17 cellular contexts compared by ENCODE assay signal in genomic region chr6:148769304-148769968, GRCh38.
"Had no signal": no experiment of that assay in that cellular context is flagged by ENCODE, and none has a peak within 500 bp of the region (broad histone marks: within the 10 kb centered on the region; RNA-seq: fewer than 3 reads in every experiment).

No MANE protein-coding gene starts in this region.

- H3K27ac ChIP-seq: body of pancreas, neutrophil, pancreas, sigmoid colon, thoracic aorta, upper lobe of left lung had no signal

- H3K9me3 Mint-ChIP-seq: activated B cell treated with CpG ODN at 0.5 μM for 24 hours; activated CD8-positive, alpha-beta T cell treated with anti-CD3 and anti-CD28 coated beads for 36 hours; activated naive CD4-positive, alpha-beta T cell treated with anti-CD3 and anti-CD28 coated beads for 36 hours; activated T-cell treated with anti-CD3 and anti-CD28 coated beads, Interleukin-2, amount 50 U/mL, for 24 hours; stimulated activated naive B cell treated with anti-CD40 and anti-IgM and Interleukin-4, amounts not matched to agents 10 μg/mL and 1 μg/mL and 100 μg/mL, for 72 hours; T-helper 2 cell treated with Interferon-gamma antibody and Interleukin-4, amounts not matched to agents 5 μg/mL and 100 μg/mL, for 36 hours had no signal

- H3K4me3 ChIP-seq: body of pancreas, pancreas, sigmoid colon, thoracic aorta, upper lobe of left lung had no signal

- H3K27ac Mint-ChIP-seq: activated CD8-positive, alpha-beta T cell treated with anti-CD3 and anti-CD28 coated beads for 36 hours; activated naive CD4-positive, alpha-beta T cell treated with anti-CD3 and anti-CD28 coated beads for 36 hours; activated T-cell treated with anti-CD3 and anti-CD28 coated beads, Interleukin-2, amount 50 U/mL, for 24 hours; T-helper 2 cell treated with Interferon-gamma antibody and Interleukin-4, amounts not matched to agents 5 μg/mL and 100 μg/mL, for 36 hours had no signal

- ATAC-seq: left lobe of liver had no signal

- H3K9me3 ChIP-seq: body of pancreas, neutrophil, pancreas, sigmoid colon, thoracic aorta, upper lobe of left lung had no signal

- H3K36me3 Mint-ChIP-seq: stimulated activated naive B cell treated with anti-CD40 and anti-IgM and Interleukin-4, amounts not matched to agents 10 μg/mL and 1 μg/mL and 100 μg/mL, for 72 hours had no signal

- H3K27me3 ChIP-seq: body of pancreas, pancreas, sigmoid colon, upper lobe of left lung had no signal

- H3K4me3 Mint-ChIP-seq: activated naive CD4-positive, alpha-beta T cell treated with anti-CD3 and anti-CD28 coated beads for 36 hours; activated T-cell treated with anti-CD3 and anti-CD28 coated beads, Interleukin-2, amount 50 U/mL, for 24 hours; T-helper 2 cell treated with Interferon-gamma antibody and Interleukin-4, amounts not matched to agents 5 μg/mL and 100 μg/mL, for 36 hours had no signal

- H3K27me3 Mint-ChIP-seq: activated B cell treated with CpG ODN at 0.5 μM for 24 hours; stimulated activated naive B cell treated with anti-CD40 and anti-IgM and Interleukin-4, amounts not matched to agents 10 μg/mL and 1 μg/mL and 100 μg/mL, for 72 hours had no signal

- DNase-seq: activated B cell treated with CpG ODN at 0.5 μM for 24 hours; activated CD4-positive, alpha-beta T cell treated with anti-CD3 and anti-CD28 coated beads for 4 hours; activated CD8-positive, alpha-beta T cell treated with anti-CD3 and anti-CD28 coated beads for 36 hours; activated naive CD4-positive, alpha-beta T cell treated with anti-CD3 and anti-CD28 coated beads for 36 hours; activated T-cell treated with anti-CD3 and anti-CD28 coated beads, Interleukin-2, amount 50 U/mL, for 24 hours; body of pancreas; hypothalamus; kidney; pancreas; sigmoid colon; stimulated activated CD4-positive, alpha-beta T cell treated with anti-CD3 and anti-CD28 coated beads, Interleukin-4, amount 100 ng/mL, for 4 hours; stimulated activated naive B cell treated with anti-CD40 and anti-IgM and Interleukin-4, amounts not matched to agents 10 μg/mL and 1 μg/mL and 100 μg/mL, for 72 hours; upper lobe of left lung had no signal

- H3K36me3 ChIP-seq: neutrophil, pancreas, sigmoid colon, thoracic aorta, upper lobe of left lung had no signal
